In genomic region chr10:1228463-1228975, GRCh38 we compare ENCODE assay signal across 1 cellular context.
TF ChIP-seq lines count a peak whose summit lies in the region.

No MANE protein-coding gene starts in this region.

TF ChIP-seq in WTC11, 78 proteins besides CTCF, POLR2A, EP300 and RAD21 (continued from another document):
- TF ChIP-seq PRDM15 (CRISPR knock-in tag; IDR thresholded peaks at IDR 0.05): no peak
